Comparison of ENCODE assay signal across 10 cellular contexts in genomic region chr15:37981781-37982180, GRCh38. TPM values are rescaled to one million over a fixed set of nuclear protein-coding genes. Genes with fewer than 3 reads are reported as not detected.
DNase-seq lines count a peak whose midpoint lies in the region; ATAC-seq and TF ChIP-seq lines count a peak whose summit lies in the region.
"Had no signal": no experiment of that assay in that cellular context is flagged by ENCODE, and none has a peak within 500 bp of the region (broad histone marks: within the 10 kb centered on the region; RNA-seq: fewer than 3 reads in every experiment).

No MANE protein-coding gene starts in this region.

- H3K4me3 ChIP-seq in Panc1 (ENCODE audit: low read depth in 2 of 2, low read length in 2 of 2) = no peak overlapping the region
- H3K4me3 ChIP-seq in fibroblast of pulmonary artery (replicated peaks; ENCODE audit: low read depth, low read length) = no peak overlapping the region
- no peak overlapping the region for H3K4me3 ChIP-seq in effector memory CD4-positive, alpha-beta T cell (ENCODE audit: insufficient read depth, low read depth, low read length, poor library complexity, severe bottlenecking)
- H3K4me3 ChIP-seq: thoracic aorta had no signal

- intact Hi-C loops in Panc1 (cut with micrococcal nuclease; ENCODE audit: unreplicated experiment) = no loop called here

- peak; percentile 66 for TF ChIP-seq CTCF in Panc1 (IDR thresholded peaks at IDR 0.05)
- peak; percentile 71 for TF ChIP-seq CTCF in fibroblast of pulmonary artery (IDR thresholded peaks at IDR 0.05; ENCODE audit: low read length, missing control alignments)

- in situ Hi-C loops in Panc1 (cut with HindIII; ENCODE audit: low pct_unique_long_range_greater_than_20kb, low sequenced_read_pairs) = no loop called here

- no peak overlapping the region for H3K27ac Mint-ChIP-seq in stimulated activated naive CD8-positive, alpha-beta T cell treated with anti-CD3 and anti-CD28 coated beads, Interleukin-15, amount 100 ng/mL, for 72 hours
- H3K27ac Mint-ChIP-seq: CD8-positive, alpha-beta T cell had no signal

- ATAC-seq in Panc1 = peak; percentile 90
- ATAC-seq in stimulated activated naive CD8-positive, alpha-beta T cell treated with anti-CD3 and anti-CD28 coated beads, Interleukin-15, amount 100 ng/mL, for 72 hours = no peak
- ATAC-seq in GM21367 (IDR thresholded peaks at IDR 0.05; ENCODE audit: unreplicated experiment) = no peak
- ATAC-seq: CD8-positive, alpha-beta T cell had no signal

- H3K4me3 Mint-ChIP-seq in stimulated activated naive CD8-positive, alpha-beta T cell treated with anti-CD3 and anti-CD28 coated beads, Interleukin-15, amount 100 ng/mL, for 72 hours = no peak overlapping the region
- H3K4me3 Mint-ChIP-seq: CD8-positive, alpha-beta T cell had no signal

- POLR2A ChIA-PET in Panc1 (lab: Charles Lee) = no interaction called here

- no peak overlapping the region for H3K27ac ChIP-seq in Panc1 (ENCODE audit: low read length)
- no peak overlapping the region for H3K27ac ChIP-seq in effector memory CD4-positive, alpha-beta T cell (ENCODE audit: insufficient read depth, low read length, poor library complexity, severe bottlenecking)
- H3K27ac ChIP-seq: thoracic aorta had no signal

- DNase-seq in SHP77 (lab: John Stamatoyannopoulos, UW) = peak; percentile 1 to 24
- DNase-seq in SHP77 treated with DMSO at 0.1 percent for 48 hours (lab: John Stamatoyannopoulos, UW) = no peak
- no peak for DNase-seq in Panc1 (ENCODE audit: low read depth, low spot score)
- DNase-seq in fibroblast of pulmonary artery (ENCODE audit: low read depth) = peak; percentile 68
- DNase-seq in superior temporal gyrus (ENCODE audit: extremely low spot score) = peak; percentile 65
- DNase-seq in stimulated activated naive CD8-positive, alpha-beta T cell treated with anti-CD3 and anti-CD28 coated beads, Interleukin-15, amount 100 ng/mL, for 72 hours = no peak
- DNase-seq in effector memory CD4-positive, alpha-beta T cell = no peak
- DNase-seq: CD8-positive, alpha-beta T cell had no signal

- H3K9me3 Mint-ChIP-seq in stimulated activated naive CD8-positive, alpha-beta T cell treated with anti-CD3 and anti-CD28 coated beads, Interleukin-15, amount 100 ng/mL, for 72 hours = no peaks in the 10 kb centered on the region
- H3K9me3 Mint-ChIP-seq: CD8-positive, alpha-beta T cell had no signal

- no peaks in the 10 kb centered on the region for H3K27me3 Mint-ChIP-seq in stimulated activated naive CD8-positive, alpha-beta T cell treated with anti-CD3 and anti-CD28 coated beads, Interleukin-15, amount 100 ng/mL, for 72 hours

- no peaks in the 10 kb centered on the region for H3K4me1 ChIP-seq in Panc1 (ENCODE audit: control insufficient read depth, insufficient read depth, low read length)
- H3K4me1 ChIP-seq in effector memory CD4-positive, alpha-beta T cell (ENCODE audit: control insufficient read depth, insufficient read depth, low read length, poor library complexity, severe bottlenecking) = no peaks in the 10 kb centered on the region

- H3K4me1 Mint-ChIP-seq in stimulated activated naive CD8-positive, alpha-beta T cell treated with anti-CD3 and anti-CD28 coated beads, Interleukin-15, amount 100 ng/mL, for 72 hours = no peaks in the 10 kb centered on the region

- CTCF ChIA-PET in Panc1 (lab: Charles Lee) = no interaction called here

- no peaks in the 10 kb centered on the region for H3K9me3 ChIP-seq in Panc1 (ENCODE audit: control insufficient read depth, insufficient read depth, low read depth, low read length)
- H3K9me3 ChIP-seq in effector memory CD4-positive, alpha-beta T cell (ENCODE audit: control insufficient read depth, low read length) = no peaks in the 10 kb centered on the region
- H3K9me3 ChIP-seq: thoracic aorta had no signal

- no peaks in the 10 kb centered on the region for H3K27me3 ChIP-seq in Panc1 (ENCODE audit: control insufficient read depth, insufficient read depth, low read length)
- H3K27me3 ChIP-seq in effector memory CD4-positive, alpha-beta T cell (replicated peaks; ENCODE audit: control insufficient read depth, insufficient read depth, low read length, poor library complexity, severe bottlenecking) = no peaks in the 10 kb centered on the region

- BruUV-seq in Panc1 (replicated peaks; lab: Mats Ljungman, UMichigan) = no TSS peak

- H3K36me3 ChIP-seq in Panc1 (ENCODE audit: control insufficient read depth, insufficient read depth, low read length) = no peaks in the 10 kb centered on the region
- no peaks in the 10 kb centered on the region for H3K36me3 ChIP-seq in effector memory CD4-positive, alpha-beta T cell (ENCODE audit: control insufficient read depth, insufficient read depth, low read length)
- H3K36me3 ChIP-seq: thoracic aorta had no signal

RNA-seq across cellular contexts. Expression of gene TMCO5A, which starts 47.3 kb away (rescaled TPM):
- not detected for total RNA-seq in Panc1 (2021; ENCODE audit: unreplicated experiment)
- not detected for polyA plus RNA-seq in Panc1 (2012; ENCODE audit: insufficient read length)
- total RNA-seq: CD8-positive, alpha-beta T cell; thoracic aorta had no signal

Comparison
In these comparisons a context has a peak if more than half of its experiments do, and no peak if none do; other contexts are left out.
1. DNase-seq: peak in SHP77 (2 of 2), fibroblast of pulmonary artery (single experiment) and superior temporal gyrus (single experiment); none in SHP77 treated with DMSO at 0.1 percent for 48 hours (single experiment), Panc1 (single experiment), stimulated activated naive CD8-positive, alpha-beta T cell treated with anti-CD3 and anti-CD28 coated beads, Interleukin-15, amount 100 ng/mL, for 72 hours (0 of 2) and effector memory CD4-positive, alpha-beta T cell (0 of 3).